Comparison of ENCODE assay signal across 12 cellular contexts in the genomic region with DNA sequence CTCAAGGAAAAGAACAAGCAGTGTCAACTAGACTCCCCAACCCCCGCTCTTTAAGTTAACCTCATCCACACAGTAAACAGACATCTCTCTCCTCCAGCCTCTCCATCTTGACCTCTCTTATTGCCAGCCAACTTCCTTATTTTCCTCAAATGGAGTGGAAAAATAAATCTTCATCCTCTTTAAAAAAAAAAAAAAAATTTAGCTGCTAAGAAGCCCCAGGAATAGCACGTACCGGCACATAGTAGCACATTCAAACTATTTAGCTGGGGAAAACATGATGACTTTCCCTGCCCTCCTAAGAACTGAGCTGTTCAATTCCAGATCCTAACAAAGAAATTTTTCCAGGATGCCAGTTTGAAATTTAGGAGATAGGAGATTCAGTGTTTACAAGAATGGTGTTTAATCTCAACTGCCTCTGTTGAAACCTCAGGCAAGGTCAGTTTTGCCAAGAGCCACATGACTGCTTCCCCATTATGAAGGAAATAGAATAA.
DNase-seq lines count a peak whose midpoint lies in the region; ATAC-seq, FAIRE-seq and TF ChIP-seq lines count a peak whose summit lies in the region.
"Had no signal": no experiment of that assay in that cellular context is flagged by ENCODE, and none has a peak within 500 bp of the region (broad histone marks: within the 10 kb centered on the region; RNA-seq: fewer than 3 reads in every experiment).

No MANE protein-coding gene starts in this region.

- FAIRE-seq in endothelial cell of umbilical vein (lab: Jason Lieb, UNC): no peak

- no peaks in the 10 kb centered on the region for H3F3A ChIP-seq in neural progenitor cell (ENCODE audit: low read depth)

- H3K4me1 Mint-ChIP-seq in neural progenitor cell: peaks cover 13% of the 10 kb centered on the region

- POLR2A ChIA-PET in endothelial cell of umbilical vein (lab: Charles Lee): interaction anchor here (0.7 kb wide), 1 partner anchor 10 kb away, joined by 3 read pairs; no protein-coding TSS in a partner anchor

- H3K27ac ChIP-seq in heart left ventricle: peak overlapping the region; percentile 35 to 89 (median 64)
- no peak overlapping the region for H3K27ac ChIP-seq in endothelial cell of umbilical vein (ENCODE audit: insufficient read depth, low read depth, low read length)
- H3K27ac ChIP-seq in neural progenitor cell: no peak overlapping the region
- H3K27ac ChIP-seq in vagina: peak overlapping the region; percentile 64

- TF ChIP-seq POLR2A in heart left ventricle (IDR thresholded peaks at IDR 0.05) (no peak), endothelial cell of umbilical vein (IDR thresholded peaks at IDR 0.05; ENCODE audit: low read depth, low read length) (no peak), vagina (IDR thresholded peaks at IDR 0.05) (no peak)

- peak in 2 of 4 donors; percentile 31 to 40 for ATAC-seq in heart left ventricle
- ATAC-seq in Right ventricle myocardium inferior: no peak

- intact Hi-C loops in heart left ventricle (cut with DNase I): no loop called here
- intact Hi-C loops in Right ventricle myocardium inferior (cut with DNase I): no loop called here
- intact Hi-C loops in endothelial cell of umbilical vein (cut with micrococcal nuclease): loop anchor here (5.0 kb wide), 1 partner anchor 36 kb away; no protein-coding TSS in a partner anchor
- intact Hi-C loops in vagina (cut with DNase I): no loop called here

- 55 to 76% (median 65%) methylated on average over 3 of the region's 3 CpGs for WGBS in heart left ventricle, 4 donors

- dilution Hi-C loops in endothelial cell of umbilical vein (cut with MboI; ENCODE audit: extremely low pct_ligation_motif_present, low sequenced_read_pairs): no loop called here

- no peak overlapping the region for H3K4me3 Mint-ChIP-seq in neural progenitor cell

- H2AFZ ChIP-seq in endothelial cell of umbilical vein (ENCODE audit: low read depth, low read length): no peak overlapping the region
- no peak overlapping the region for H2AFZ ChIP-seq in neural progenitor cell (replicated peaks)

- no peaks in the 10 kb centered on the region for H3K36me3 ChIP-seq in heart left ventricle
- H3K36me3 ChIP-seq in endothelial cell of umbilical vein (ENCODE audit: control insufficient read depth in 2 of 2, extremely low read depth in 1 of 2, insufficient read depth in 2 of 2, low read length in 2 of 2): no peaks in the 10 kb centered on the region
- no peaks in the 10 kb centered on the region for H3K36me3 ChIP-seq in neural progenitor cell
- H3K36me3 ChIP-seq in vagina: no peaks in the 10 kb centered on the region

- H3K4me3 ChIP-seq in heart left ventricle (peak overlapping the region in 1 of 12 donors; percentile 1), endothelial cell of umbilical vein (replicated peaks in 1 of 3; ENCODE audit: insufficient read depth in 1 of 3, low read depth in 1 of 3, low read length in 3 of 3) (no peak overlapping the region), neural progenitor cell (no peak overlapping the region), vagina (no peak overlapping the region)

- H3K9me3 Mint-ChIP-seq in neural progenitor cell: peaks cover 6% of the 10 kb centered on the region

- H4K20me1 ChIP-seq in endothelial cell of umbilical vein (replicated peaks; ENCODE audit: control insufficient read depth, extremely low read depth, insufficient read depth, low read length): no peaks in the 10 kb centered on the region
- H4K20me1 ChIP-seq in neural progenitor cell (ENCODE audit: low read depth): no peaks in the 10 kb centered on the region

- no peak overlapping the region for H3K27ac Mint-ChIP-seq in neural progenitor cell

- DNase-seq in heart left ventricle: no peak
- DNase-seq in Right ventricle myocardium inferior (ENCODE audit: missing footprints): no peak
- DNase-seq in endothelial cell of umbilical vein (ENCODE audit: low read depth, low spot score): peak; percentile 55
- peak; percentile 14 for DNase-seq in neural progenitor cell (ENCODE audit: low spot score)
- no peak for DNase-seq in vagina (ENCODE audit: extremely low spot score in 2 of 2)
- no peak for DNase-seq in ACHN
- no peak for DNase-seq in NCI-H187 (lab: John Stamatoyannopoulos, UW)
- no peak for DNase-seq in NCI-H2196 (lab: John Stamatoyannopoulos, UW; ENCODE audit: unreplicated experiment)
- DNase-seq: activated naive CD4-positive, alpha-beta T cell treated with Interleukin-2 at 50 U/mL for 16 hours; GF-D8; SHP77 treated with DMSO at 0.1 percent for 48 hours; stimulated activated naive CD4-positive, alpha-beta T cell had no signal

- H3K9me1 ChIP-seq in endothelial cell of umbilical vein (replicated peaks; ENCODE audit: control insufficient read depth, extremely low read depth, insufficient read depth, low read length): no peaks in the 10 kb centered on the region

- H3K27me3 Mint-ChIP-seq in neural progenitor cell (ENCODE audit: insufficient read depth, low read depth): peaks cover 4% of the 10 kb centered on the region

- H3K9ac ChIP-seq in endothelial cell of umbilical vein (replicated peaks; ENCODE audit: extremely low read depth, insufficient read depth, low read length) (no peak overlapping the region), neural progenitor cell (no peak overlapping the region)

- H3K4me2 ChIP-seq in endothelial cell of umbilical vein (ENCODE audit: insufficient read depth, low read length) (no peak overlapping the region), neural progenitor cell (no peak overlapping the region)

- CTCF ChIA-PET in endothelial cell of umbilical vein (lab: Charles Lee): interaction anchor here (0.9 to 1.8 kb wide), 2 partner anchors 39 to 99 kb away, joined by 3 to 5 read pairs; no protein-coding TSS in a partner anchor

- no peak for TF ChIP-seq CTCF in heart left ventricle (IDR thresholded peaks at IDR 0.05)
- TF ChIP-seq CTCF in endothelial cell of umbilical vein (IDR thresholded peaks at IDR 0.05; ENCODE audit: extremely low read depth in 1 of 2, insufficient read depth in 1 of 2, low read depth in 1 of 2, low read length in 2 of 2): no peak
- no peak for TF ChIP-seq CTCF in neural progenitor cell (IDR thresholded peaks at IDR 0.05)
- TF ChIP-seq CTCF in vagina (IDR thresholded peaks at IDR 0.05): no peak

- H3K36me3 Mint-ChIP-seq in neural progenitor cell: no peaks in the 10 kb centered on the region

- no peaks in the 10 kb centered on the region for H3K79me2 ChIP-seq in endothelial cell of umbilical vein (ENCODE audit: control insufficient read depth, insufficient read depth, low read length)
- H3K79me2 ChIP-seq in neural progenitor cell (ENCODE audit: low read depth): no peaks in the 10 kb centered on the region

- H3K9me3 ChIP-seq in heart left ventricle: peaks cover 0 to 3% (median 0%) of the 10 kb centered on the region in 12 donors
- no peaks in the 10 kb centered on the region for H3K9me3 ChIP-seq in endothelial cell of umbilical vein (replicated peaks; ENCODE audit: control insufficient read depth, insufficient read depth, low read length)
- H3K9me3 ChIP-seq in neural progenitor cell (ENCODE audit: low read depth): no peaks in the 10 kb centered on the region
- H3K9me3 ChIP-seq in vagina: no peaks in the 10 kb centered on the region

- H3K4me1 ChIP-seq in heart left ventricle: peaks cover 0 to 74% (median 38%) of the 10 kb centered on the region in 12 donors
- peaks cover 36% of the 10 kb centered on the region for H3K4me1 ChIP-seq in endothelial cell of umbilical vein (ENCODE audit: control insufficient read depth, extremely low read depth, insufficient read depth, low read length)
- H3K4me1 ChIP-seq in neural progenitor cell: peaks cover 7% of the 10 kb centered on the region
- peaks cover 32% of the 10 kb centered on the region for H3K4me1 ChIP-seq in vagina

- H3K27me3 ChIP-seq in heart left ventricle (no peaks in the 10 kb centered on the region), endothelial cell of umbilical vein (ENCODE audit: control insufficient read depth in 2 of 2, insufficient read depth in 2 of 2, low read length in 2 of 2) (no peaks in the 10 kb centered on the region), neural progenitor cell (no peaks in the 10 kb centered on the region), vagina (no peaks in the 10 kb centered on the region)

- BruUV-seq in endothelial cell of umbilical vein (replicated peaks; lab: Mats Ljungman, UMichigan): no TSS peak

- in situ Hi-C loops in ACHN (cut with HindIII; ENCODE audit: low pct_ligation_motif_present, low pct_unique_long_range_greater_than_20kb, low sequenced_read_pairs): no loop called here

TF ChIP-seq in endothelial cell of umbilical vein, 7 proteins besides CTCF, POLR2A, EP300 and RAD21:
- TF ChIP-seq JUN (IDR thresholded peaks at IDR 0.05; ENCODE audit: borderline replicate concordance, insufficient read depth, insufficient read length, low read depth) (no peak), FOS (IDR thresholded peaks at IDR 0.05; ENCODE audit: borderline replicate concordance, insufficient read depth, low read length) (no peak), EZH2 (IDR thresholded peaks at IDR 0.05; ENCODE audit: borderline replicate concordance, low read depth, low read length, severe bottlenecking) (no peak), MYC (IDR thresholded peaks at IDR 0.05; ENCODE audit: low read depth, low read length) (no peak), POLR2AphosphoS5 (IDR thresholded peaks at IDR 0.05; ENCODE audit: insufficient read depth, low read depth, low read length) (no peak), GATA2 (IDR thresholded peaks at IDR 0.05; ENCODE audit: insufficient read depth, insufficient read length, low read depth, low read length) (no peak)
- TF ChIP-seq, protein P1, sequence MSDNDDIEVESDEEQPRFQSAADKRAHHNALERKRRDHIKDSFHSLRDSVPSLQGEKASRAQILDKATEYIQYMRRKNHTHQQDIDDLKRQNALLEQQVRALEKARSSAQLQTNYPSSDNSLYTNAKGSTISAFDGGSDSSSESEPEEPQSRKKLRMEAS (IDR thresholded peaks at IDR 0.05; ENCODE audit: insufficient read depth, insufficient read length): no peak

Comparison
In these comparisons a context has a peak if more than half of its experiments do, and no peak if none do; other contexts are left out.
1. DNase-seq: peak in endothelial cell of umbilical vein (single experiment) and neural progenitor cell (single experiment); none in heart left ventricle (0 of 5), Right ventricle myocardium inferior (single experiment), vagina (0 of 2), ACHN (single experiment), NCI-H187 (0 of 2) and NCI-H2196 (single experiment).
2. H3K27ac ChIP-seq: peak in heart left ventricle (12 of 12) and vagina (single experiment); none in endothelial cell of umbilical vein (single experiment) and neural progenitor cell (single experiment).